In genomic region chr14:90999299-90999698, GRCh38 we compare ENCODE assay signal across 17 cellular contexts.
DNase-seq lines count a peak whose midpoint lies in the region; ATAC-seq and TF ChIP-seq lines count a peak whose summit lies in the region.
"Had no signal": no experiment of that assay in that cellular context is flagged by ENCODE, and none has a peak within 500 bp of the region (broad histone marks: within the 10 kb centered on the region; RNA-seq: fewer than 3 reads in every experiment).

No MANE protein-coding gene starts in this region.

- no peaks in the 10 kb centered on the region for H3K27me3 ChIP-seq in dorsolateral prefrontal cortex
- H3K27me3 ChIP-seq in tibial artery: no peaks in the 10 kb centered on the region
- H3K27me3 ChIP-seq: breast epithelium, tibial nerve had no signal

- H3K27ac ChIP-seq in dorsolateral prefrontal cortex (peak overlapping the region in 56 of 59 donors; percentile 0 to 91 (median 71)), tibial artery (no peak overlapping the region)
- H3K27ac ChIP-seq: breast epithelium, tibial nerve had no signal

- no peaks in the 10 kb centered on the region for H3K9me3 ChIP-seq in tibial artery
- H3K9me3 ChIP-seq: breast epithelium, tibial nerve had no signal

- intact Hi-C loops in dorsolateral prefrontal cortex (cut with DNase I): no loop called here
- intact Hi-C loops in tibial artery (cut with DNase I; ENCODE audit: low total_unique reads): no loop called here

- H3K4me1 ChIP-seq in tibial artery: no peaks in the 10 kb centered on the region
- H3K4me1 ChIP-seq: breast epithelium, tibial nerve had no signal

- H3K36me3 ChIP-seq in tibial artery: peaks cover 0 to 4% (median 0%) of the 10 kb centered on the region in 3 donors
- H3K36me3 ChIP-seq: breast epithelium had no signal

- H3K4me3 ChIP-seq in dorsolateral prefrontal cortex: peak overlapping the region in 4 of 59 donors; percentile 2 to 13 (median 8)
- H3K4me3 ChIP-seq in tibial artery: no peak overlapping the region
- H3K4me3 ChIP-seq: breast epithelium, tibial nerve had no signal

- DNase-seq in NCI-H1417 (lab: John Stamatoyannopoulos, UW): peak; percentile 4 to 37 (median 33)
- no peak for DNase-seq in NCI-H1417 treated with DMSO at 0.1 percent for 48 hours (lab: John Stamatoyannopoulos, UW)
- peak in 4 of 10 donors; percentile 10 to 62 (median 46) for DNase-seq in dorsolateral prefrontal cortex
- peak; percentile 68 for DNase-seq in midbrain (lab: John Stamatoyannopoulos, UW)
- peak; percentile 80 for DNase-seq in superior temporal gyrus (ENCODE audit: extremely low spot score)
- no peak for DNase-seq in tibial artery
- no peak for DNase-seq in amniotic stem cell (lab: John Stamatoyannopoulos, UW)
- DNase-seq: 8988T; CD8-positive, alpha-beta memory T cell; effector memory CD8-positive, alpha-beta T cell; GF-D8; NCI-H1048; NCI-H446; OCI-M1 had no signal

- no peak for ATAC-seq in GM21367 (IDR thresholded peaks at IDR 0.05; ENCODE audit: unreplicated experiment)
- ATAC-seq: effector memory CD8-positive, alpha-beta T cell had no signal

- TF ChIP-seq CTCF in dorsolateral prefrontal cortex (IDR thresholded peaks at IDR 0.05 in 54 of 56, conservative IDR thresholded peaks at IDR 0.05 in 2 of 56; ENCODE audit: low read depth in 1 of 56, partially characterized antibody in 56 of 56) (peak in 1 of 56 donors; percentile 9), tibial artery (IDR thresholded peaks at IDR 0.05) (no peak)

Comparison
In these comparisons a context has a peak if more than half of its experiments do, and no peak if none do; other contexts are left out.
1. DNase-seq: peak in NCI-H1417 (3 of 3), midbrain (single experiment) and superior temporal gyrus (single experiment); none in NCI-H1417 treated with DMSO at 0.1 percent for 48 hours (single experiment), tibial artery (0 of 2) and amniotic stem cell (single experiment).
2. H3K27ac ChIP-seq: peak in dorsolateral prefrontal cortex (56 of 59); none in tibial artery (0 of 2).